Comparison of ENCODE assay signal across 17 cellular contexts in genomic region chr14:35368583-35368982, GRCh38. TPM values are rescaled to one million over a fixed set of nuclear protein-coding genes. Genes with fewer than 3 reads are reported as not detected.
A peak's percentile ranks its signal among the peaks of the same experiment; 100 is the strongest.
DNase-seq lines count a peak whose midpoint lies in the region; ATAC-seq, FAIRE-seq and TF ChIP-seq lines count a peak whose summit lies in the region.
"Had no signal": no experiment of that assay in that cellular context is flagged by ENCODE, and none has a peak within 500 bp of the region (broad histone marks: within the 10 kb centered on the region; RNA-seq: fewer than 3 reads in every experiment).

No MANE protein-coding gene starts in this region.

- peak overlapping the region; percentile 80 to 81; a peak in 3 of 4 replicates for H3K9ac ChIP-seq in K562 (ENCODE audit: insufficient read depth in 1 of 2, low read depth in 2 of 2, low read length in 2 of 2)

- no peaks in the 10 kb centered on the region for H4K20me1 ChIP-seq in K562 (replicated peaks; ENCODE audit: control insufficient read depth, insufficient read depth, low read length)

- TF ChIP-seq CTCF in K562 (IDR thresholded peaks at IDR 0.05 in 2 of 3, conservative IDR thresholded peaks at IDR 0.05 in 1 of 3; ENCODE audit: insufficient read depth in 2 of 3, low read depth in 1 of 3, low read length in 3 of 3) (no peak), natural killer cell (IDR thresholded peaks at IDR 0.05) (no peak), stomach (IDR thresholded peaks at IDR 0.05) (no peak)

- H3K27ac Mint-ChIP-seq in activated T-cell treated with anti-CD3 and anti-CD28 coated beads, Interleukin-2, amount 50 U/mL, for 24 hours, result peak overlapping the region; percentile 98
- H3K27ac Mint-ChIP-seq in natural killer cell, result peak overlapping the region; percentile 56 to 74

- no peak for FAIRE-seq in K562 (lab: Jason Lieb, UNC)

- CTCF ChIA-PET in K562 (lab: Yijun Ruan, JAX; ENCODE audit: low intra/inter-chr PET ratio), result no interaction called here

- no peaks in the 10 kb centered on the region for H3K36me3 Mint-ChIP-seq in activated T-cell treated with anti-CD3 and anti-CD28 coated beads, Interleukin-2, amount 50 U/mL, for 24 hours (ENCODE audit: low read depth)
- H3K36me3 Mint-ChIP-seq in natural killer cell, result peaks cover 7% of the 10 kb centered on the region

- no peak for TF ChIP-seq EP300 in K562 (IDR thresholded peaks at IDR 0.05; ENCODE audit: low read length)
- no peak for TF ChIP-seq EP300 in stomach (IDR thresholded peaks at IDR 0.05)

- peaks cover 48% of the 10 kb centered on the region for H3K4me1 Mint-ChIP-seq in activated T-cell treated with anti-CD3 and anti-CD28 coated beads, Interleukin-2, amount 50 U/mL, for 24 hours (ENCODE audit: low read depth)
- peaks cover 24% of the 10 kb centered on the region in 2 donors for H3K4me1 Mint-ChIP-seq in natural killer cell

- H3K27ac ChIP-seq in K562 (ENCODE audit: extremely low read depth, low read depth, low read length), result peak overlapping the region; percentile 99
- peak overlapping the region in 3 of 5 donors; percentile 3 to 29 (median 16) for H3K27ac ChIP-seq in stomach
- H3K27ac ChIP-seq: uterus had no signal

- H3K4me3 ChIP-seq in K562 (no peak overlapping the region), stomach (no peak overlapping the region)
- H3K4me3 ChIP-seq: GM12878, uterus had no signal

- peak overlapping the region; percentile 92 for H2AFZ ChIP-seq in K562 (ENCODE audit: low read depth, low read length)

- no peak overlapping the region for H3K4me3 Mint-ChIP-seq in activated T-cell treated with anti-CD3 and anti-CD28 coated beads, Interleukin-2, amount 50 U/mL, for 24 hours
- peak overlapping the region; percentile 57 for H3K4me3 Mint-ChIP-seq in natural killer cell

- intact Hi-C loops in K562 (cut with micrococcal nuclease), result loop anchor here (5.0 kb wide), 3 partner anchors 34 to 76 kb away; partner anchors contain the start of genes NFKBIA and PSMA6
- intact Hi-C loops in natural killer cell (cut with micrococcal nuclease), result loop anchor here (5.0 kb wide), 1 partner anchor 36 kb away; no protein-coding TSS in a partner anchor
- intact Hi-C loops in stomach (cut with DNase I; ENCODE audit: low total_unique reads), result no loop called here

- DNase-seq in activated T-cell treated with anti-CD3 and anti-CD28 coated beads, Interleukin-2, amount 50 U/mL, for 24 hours, result no peak
- no peak for DNase-seq in activated T-cell treated with anti-CD3 and anti-CD28 coated beads, Interleukin-2, amount 50 U/mL, for 1 hour
- DNase-seq in K562 (ENCODE audit: extremely low read depth in 1 of 4, low spot score in 3 of 4), result no peak
- no peak for DNase-seq in natural killer cell
- no peak for DNase-seq in stomach
- DNase-seq in GM19238 (ENCODE audit: insufficient read length, low spot score), result no peak
- DNase-seq in SW480 (ENCODE audit: low spot score), result no peak
- DNase-seq: ACHN; activated CD4-positive, alpha-beta T cell treated with anti-CD3 and anti-CD28 coated beads, Interleukin-2, amount 50 U/mL, for 1 hour; dermis blood vessel endothelial cell; DMS79; NCI-H2081 treated with DMSO at 0.1 percent for 48 hours; NK-92 treated with Interleukin-12 subunit alpha and Interleukin-12 subunit beta, amount 100 ng/mL, for 24 hours; uterus had no signal

- H3K9me3 Mint-ChIP-seq in activated T-cell treated with anti-CD3 and anti-CD28 coated beads, Interleukin-2, amount 50 U/mL, for 24 hours, result peaks cover 11% of the 10 kb centered on the region
- H3K9me3 Mint-ChIP-seq in natural killer cell, result peaks cover 0 to 4% of the 10 kb centered on the region in 2 donors

- no peaks in the 10 kb centered on the region for H3K9me1 ChIP-seq in K562 (ENCODE audit: control insufficient read depth, insufficient read depth, low read length)

- no peaks in the 10 kb centered on the region; the same call in 2 of the 3 replicates for H3K79me2 ChIP-seq in K562 (ENCODE audit: control insufficient read depth, insufficient read depth, low read length)

- 28% methylated on average over 9 of the region's 10 CpGs for WGBS in K562 (ENCODE audit: insufficient coverage, low coverage, missing lambda C conversion rate)
- WGBS in stomach, 5 donors, result 26 to 45% (median 40%) methylated on average over 10 of the region's 10 CpGs

- H3K9me3 ChIP-seq in K562 (replicated peaks; ENCODE audit: control insufficient read depth, insufficient read depth, low read depth, low read length) (0 out of 2 replicates have a peak, but pooled peaks cover 2% of the 10 kb centered on the region), stomach (peaks cover 0 to 13% (median 4%) of the 10 kb centered on the region in 4 donors)
- H3K9me3 ChIP-seq: uterus had no signal

- no peaks in the 10 kb centered on the region for H3K27me3 Mint-ChIP-seq in activated T-cell treated with anti-CD3 and anti-CD28 coated beads, Interleukin-2, amount 50 U/mL, for 24 hours
- H3K27me3 Mint-ChIP-seq in natural killer cell (ENCODE audit: low read depth in 2 of 2), result no peaks in the 10 kb centered on the region

- ATAC-seq in K562, result no peak
- ATAC-seq in natural killer cell, result peak in 1 of 3 donors; percentile 13
- no peak for ATAC-seq in GM21360 (IDR thresholded peaks at IDR 0.05; ENCODE audit: unreplicated experiment)
- ATAC-seq: SK-N-SH treated with all-trans-retinoic acid at 6 μM for 48 hours had no signal

- H3K36me3 ChIP-seq in K562 (ENCODE audit: control insufficient read depth, insufficient read depth, low read length), result no peaks in the 10 kb centered on the region
- H3K36me3 ChIP-seq in stomach, result no peaks in the 10 kb centered on the region
- H3K36me3 ChIP-seq: uterus had no signal

- TF ChIP-seq RAD21 in K562 (CRISPR knock-in tag; conservative IDR thresholded peaks at IDR 0.05 in 1 of 2, IDR thresholded peaks at IDR 0.05 in 1 of 2), result no peak

- peaks cover 43 to 50% of the 10 kb centered on the region in 2 experiments for H3K4me1 ChIP-seq in K562 (replicated peaks in 1 of 2; ENCODE audit: control insufficient read depth in 2 of 2, insufficient read depth in 2 of 2, low read length in 2 of 2)
- peaks cover 5 to 49% (median 26%) of the 10 kb centered on the region in 4 donors for H3K4me1 ChIP-seq in stomach

- POLR2A ChIA-PET in K562 (lab: Yijun Ruan, JAX), result interaction anchor here (0.7 to 2.2 kb wide), 7 partner anchors 9 to 60 kb away, joined by 3 to 16 read pairs (median 4); partner anchors contain the start of gene NFKBIA

- H3K27me3 ChIP-seq in K562 (ENCODE audit: control insufficient read depth in 2 of 2, insufficient read depth in 2 of 2, low read length in 2 of 2) (no peaks in the 10 kb centered on the region; a peak in 1 of 5 replicates), stomach (no peaks in the 10 kb centered on the region)
- H3K27me3 ChIP-seq: uterus had no signal

- in situ Hi-C loops in K562 (cut with MboI), result no loop called here

- no TSS peak for BruUV-seq in K562 (replicated peaks; lab: Mats Ljungman, UMichigan)

- TF ChIP-seq POLR2A in K562 (conservative IDR thresholded peaks at IDR 0.05), result no peak
- TF ChIP-seq POLR2A in stomach (IDR thresholded peaks at IDR 0.05), result no peak

- peak overlapping the region; percentile 75; the same call in 1 of the 2 replicates for H3K4me2 ChIP-seq in K562 (ENCODE audit: insufficient read depth, low read length)

TF ChIP-seq in K562, 482 proteins besides CTCF, POLR2A, EP300 and RAD21 (continues in another document):
- no peak for TF ChIP-seq ELF2 (CRISPR knock-in tag; IDR thresholded peaks at IDR 0.05)
- no peak for TF ChIP-seq KLF16 (IDR thresholded peaks at IDR 0.05)

RNA-seq across cellular contexts. Expression of gene NFKBIA, which starts 36.0 kb away (rescaled TPM):
- total RNA-seq in K562 (2011; cell fraction: chromatin; rRNA removed; ENCODE audit: low replicate concordance), result 39.0 and 119 TPM in 2 replicates
- total RNA-seq in K562 (2011; cell fraction: nucleolus; rRNA removed), result 77.4 and 121 TPM in 2 replicates
- 50.6 and 60.0 TPM in 2 replicates for total RNA-seq in K562 (2011; cell fraction: nucleoplasm; rRNA removed)
- 20.9 and 39.6 TPM in 2 replicates for total RNA-seq in K562 (2014; rRNA removed)
- total RNA-seq in K562 (2014; rRNA removed; fragmentation: Illumina TruSeq; extraction: Trizol), result 16.7 and 17.7 TPM in 2 replicates
- total RNA-seq in K562 (2015; rRNA removed; fragmentation: Illumina TruSeq; extraction: Trizol), result 31.8 and 34.5 TPM in 2 replicates
- 21.3 and 22.7 TPM in 2 replicates for total RNA-seq in K562 (2021)
- polyA plus RNA-seq in K562 (2011; rRNA removed), result 15.0 and 23.8 TPM in 2 replicates
- 17.5 and 26.1 TPM in 2 replicates for polyA plus RNA-seq in K562 (2011; cell fraction: cytosol; rRNA removed)
- polyA plus RNA-seq in K562 (2011; cell fraction: nucleus; rRNA removed), result 75.3 and 106 TPM in 2 replicates
- polyA plus RNA-seq in K562 (2012), result 23.5 and 32.0 TPM in 2 replicates
- 23.8 and 24.4 TPM in 2 replicates for polyA plus RNA-seq in K562 (2014; fragmentation: Illumina TruSeq; extraction: Trizol)
- polyA plus RNA-seq in K562 (2014; fragmentation: Nextera tagmentation; extraction: Ambion mirVana), result 1 to 10 TPM; 6.9 to 8.8 TPM
- polyA plus RNA-seq in K562 (2014; rRNA removed), result 15.3 and 18.2 TPM in 2 replicates
- 19.5 and 24.3 TPM in 2 replicates for polyA minus RNA-seq in K562 (2011; rRNA and poly(A)+ RNA removed)
- 17.6 and 21.0 TPM in 2 replicates for polyA minus RNA-seq in K562 (2011; cell fraction: cytosol; rRNA and poly(A)+ RNA removed)
- polyA minus RNA-seq in K562 (2011; cell fraction: nucleus; rRNA and poly(A)+ RNA removed), result 67.9 and 90.0 TPM in 2 replicates
- total RNA-seq in natural killer cell, result 1,000 to 10,000 TPM; 2,039 to 3,339 (median 2,499) TPM
- 100 to 1,000 TPM; 166 to 605 (median 226) TPM for total RNA-seq in stomach
- 100 to 1,000 TPM; 107 to 136 (median 131) TPM for polyA plus RNA-seq in stomach
